ENCODE assay signal across 14 cellular contexts in genomic region chr11:47590026-47590861, GRCh38. TPM values are rescaled to one million over a fixed set of nuclear protein-coding genes. Genes with fewer than 3 reads are reported as not detected.
A peak's percentile ranks its signal among the peaks of the same experiment; 100 is the strongest.
DNase-seq lines count a peak whose midpoint lies in the region; TF ChIP-seq lines count a peak whose summit lies in the region.
"Had no signal": no experiment of that assay in that cellular context is flagged by ENCODE, and none has a peak within 500 bp of the region (broad histone marks: within the 10 kb centered on the region; RNA-seq: fewer than 3 reads in every experiment).

No MANE protein-coding gene starts in this region.

- H3K4me3 ChIP-seq in HFF-Myc (replicated peaks; ENCODE audit: low read depth, low read length) (peak overlapping the region; percentile 19), dorsolateral prefrontal cortex (peak overlapping the region in 38 of 59 donors; percentile 0 to 46 (median 30)), kidney epithelial cell (ENCODE audit: low read depth, low read length) (peak overlapping the region; percentile 28), skeletal muscle satellite cell (ENCODE audit: low read length) (no peak overlapping the region)
- H3K4me3 ChIP-seq: GM23248 had no signal

- intact Hi-C loops in dorsolateral prefrontal cortex (cut with DNase I) = no loop called here

- DNase-seq in HFF-Myc (ENCODE audit: extremely low read depth, low read depth) (no peak), dorsolateral prefrontal cortex (no peak), kidney epithelial cell (ENCODE audit: low read depth) (no peak), NCI-H226 (no peak), HUDEP-2 (lab: John Stamatoyannopoulos, UW; ENCODE audit: unreplicated experiment in 76 of 76) (no peak)
- no peak for DNase-seq in stimulated activated CD8-positive, alpha-beta memory T cell treated with anti-CD3 and anti-CD28 coated beads, Interleukin-4, amount 100 ng/mL, for 48 hours
- no peak for DNase-seq in activated effector memory CD4-positive, alpha-beta T cell treated with anti-CD3 and anti-CD28 coated beads, Interleukin-2, amount 50 U/mL, for 16 hours
- DNase-seq: activated CD4-positive, alpha-beta T cell treated with anti-CD3 and anti-CD28 coated beads, Interleukin-2, amount 50 U/mL, for 1 hour; GM23248; NCI-H1417 treated with DMSO at 0.1 percent for 48 hours; stimulated activated CD4-positive, alpha-beta T cell treated with anti-CD3 and anti-CD28 coated beads, Interleukin-1b, Interleukin-23, amount 100 ng/mL, for 48 hours had no signal

- no peak overlapping the region for H3K9ac ChIP-seq in skeletal muscle satellite cell (ENCODE audit: low read depth, low read length)
- H3K9ac ChIP-seq: GM23248 had no signal

- H3K36me3 ChIP-seq in kidney epithelial cell (ENCODE audit: control insufficient read depth, insufficient read depth, low read length) = no peaks in the 10 kb centered on the region
- H3K36me3 ChIP-seq in skeletal muscle satellite cell (ENCODE audit: insufficient read depth, low read length) = no peaks in the 10 kb centered on the region

- H3K27ac ChIP-seq in dorsolateral prefrontal cortex = peak overlapping the region in 33 of 59 donors; percentile 0 to 73 (median 44)
- H3K27ac ChIP-seq: GM23248 had no signal

- peaks cover 14% of the 10 kb centered on the region for H3K4me1 ChIP-seq in skeletal muscle satellite cell (ENCODE audit: control insufficient read depth, insufficient read depth, low read length)

- H3K9me3 ChIP-seq in skeletal muscle satellite cell (replicated peaks; ENCODE audit: low read length) = no peaks in the 10 kb centered on the region

- TF ChIP-seq CTCF in HFF-Myc (IDR thresholded peaks at IDR 0.05; ENCODE audit: low read depth, low read length, missing control alignments) = no peak
- TF ChIP-seq CTCF in dorsolateral prefrontal cortex (IDR thresholded peaks at IDR 0.05 in 54 of 56, conservative IDR thresholded peaks at IDR 0.05 in 2 of 56; ENCODE audit: low read depth in 1 of 56, partially characterized antibody in 56 of 56) = no peak
- TF ChIP-seq CTCF in kidney epithelial cell (IDR thresholded peaks at IDR 0.05; ENCODE audit: insufficient read depth, low read length, poor library complexity, severe bottlenecking) = no peak

- peak overlapping the region; percentile 45 for H3K4me2 ChIP-seq in skeletal muscle satellite cell (ENCODE audit: low read length)

- peaks cover 0 to 4% (median 0%) of the 10 kb centered on the region in 45 donors for H3K27me3 ChIP-seq in dorsolateral prefrontal cortex
- H3K27me3 ChIP-seq in kidney epithelial cell (ENCODE audit: control insufficient read depth, insufficient read depth, low read length) = peaks cover 52% of the 10 kb centered on the region
- peaks cover 50% of the 10 kb centered on the region for H3K27me3 ChIP-seq in skeletal muscle satellite cell (ENCODE audit: control insufficient read depth, insufficient read depth, low read length)

RNA-seq across cellular contexts. Expression of gene FAM180B, which starts 3.8 kb away (rescaled TPM):
- total RNA-seq in dorsolateral prefrontal cortex (1 to 10 TPM in 3 of 120 experiments, under 1 TPM in 43, not detected in 74; 0.29 to 1.2 (median 0.50) TPM), kidney epithelial cell (not detected in 2 replicates)
- under 0.01 and 0.44 TPM in 2 replicates for total RNA-seq in skeletal muscle satellite cell (2012; rRNA removed)
- total RNA-seq: GM23248, NCI-H460 had no signal

RNA-seq across cellular contexts. Expression of gene C1QTNF4, which starts 4.0 kb away (rescaled TPM):
- total RNA-seq in dorsolateral prefrontal cortex (10 to 100 TPM; 23.7 to 93.5 (median 63.9) TPM), kidney epithelial cell (2.1 and 7.1 TPM in 2 replicates)
- not detected in 2 replicates for total RNA-seq in skeletal muscle satellite cell (2012; rRNA removed)
- total RNA-seq: B cell, NCI-H460 had no signal

RNA-seq across cellular contexts. Expression of gene NDUFS3, which starts 11.4 kb away (rescaled TPM):
- total RNA-seq in dorsolateral prefrontal cortex (100 to 1,000 TPM in 100 of 120 experiments, 10 to 100 TPM in 20; 59.7 to 172 (median 126) TPM), kidney epithelial cell (71.3 and 84.5 TPM in 2 replicates)
- total RNA-seq in skeletal muscle satellite cell (2012; rRNA removed) = 68.2 and 77.8 TPM in 2 replicates

RNA-seq across cellular contexts. Expression of gene KBTBD4, which starts 11.5 kb away (rescaled TPM):
- total RNA-seq in dorsolateral prefrontal cortex (10 to 100 TPM; 12.8 to 27.9 (median 19.6) TPM), kidney epithelial cell (19.6 and 21.5 TPM in 2 replicates)
- 18.0 and 21.0 TPM in 2 replicates for total RNA-seq in skeletal muscle satellite cell (2012; rRNA removed)

RNA-seq across cellular contexts. Expression of gene PTPMT1, which starts 24.8 kb away (rescaled TPM):
- total RNA-seq in dorsolateral prefrontal cortex = 10 to 100 TPM; 21.5 to 52.5 (median 36.6) TPM
- total RNA-seq in kidney epithelial cell = 141 and 166 TPM in 2 replicates
- total RNA-seq in skeletal muscle satellite cell (2012; rRNA removed) = 63.6 and 83.1 TPM in 2 replicates
